In genomic region chr16:56075732-56076131, GRCh38 we compare ENCODE assay signal across 27 cellular contexts.
"Had no signal": no experiment of that assay in that cellular context is flagged by ENCODE, and none has a peak within 500 bp of the region (broad histone marks: within the 10 kb centered on the region; RNA-seq: fewer than 3 reads in every experiment).

No MANE protein-coding gene starts in this region.

- H3K4me3 ChIP-seq: esophagus muscularis mucosa, ovary, sigmoid colon, vagina had no signal

- ATAC-seq: activated CD8-positive, alpha-beta T cell treated with anti-CD3 and anti-CD28 coated beads for 36 hours; activated T-cell treated with anti-CD3 and anti-CD28 coated beads, Interleukin-2, amount 50 U/mL, for 4 hours; activated T-helper 17 cell treated with anti-CD3 and anti-CD28 coated beads, Interleukin-2, amount 50 U/mL, for 72 hours; foreskin keratinocyte; stimulated activated effector memory CD8-positive, alpha-beta T cell treated with anti-CD3 and anti-CD28 coated beads, Interleukin-12 subunit alpha, Interleukin-12 subunit beta, amount 100 ng/mL, for 72 hours; stimulated activated naive CD8-positive, alpha-beta T cell treated with anti-CD3 and anti-CD28 coated beads, Interleukin-15, amount 100 ng/mL, for 72 hours had no signal

- H3K9me3 Mint-ChIP-seq: activated B cell treated with CpG ODN at 0.5 μM for 24 hours; activated CD8-positive, alpha-beta T cell treated with anti-CD3 and anti-CD28 coated beads for 36 hours; activated T-cell treated with anti-CD3 and anti-CD28 coated beads, Interleukin-2, amount 50 U/mL, for 4 hours; activated T-helper 17 cell treated with anti-CD3 and anti-CD28 coated beads, Interleukin-2, amount 50 U/mL, for 72 hours; mesothelial cell of epicardium; nephron progenitor cell; stimulated activated effector memory CD8-positive, alpha-beta T cell treated with anti-CD3 and anti-CD28 coated beads, Interleukin-12 subunit alpha, Interleukin-12 subunit beta, amount 100 ng/mL, for 72 hours; stimulated activated naive CD8-positive, alpha-beta T cell treated with anti-CD3 and anti-CD28 coated beads, Interleukin-15, amount 100 ng/mL, for 72 hours; type B pancreatic cell had no signal

- H3K4me1 Mint-ChIP-seq: activated B cell treated with CpG ODN at 0.5 μM for 24 hours; activated T-helper 17 cell treated with anti-CD3 and anti-CD28 coated beads, Interleukin-2, amount 50 U/mL, for 72 hours; mesothelial cell of epicardium; naive B cell; stimulated activated effector memory CD8-positive, alpha-beta T cell treated with anti-CD3 and anti-CD28 coated beads, Interleukin-12 subunit alpha, Interleukin-12 subunit beta, amount 100 ng/mL, for 72 hours; stimulated activated naive CD8-positive, alpha-beta T cell treated with anti-CD3 and anti-CD28 coated beads, Interleukin-15, amount 100 ng/mL, for 72 hours had no signal

- H3K27ac Mint-ChIP-seq: activated B cell treated with CpG ODN at 0.5 μM for 24 hours; activated CD8-positive, alpha-beta T cell treated with anti-CD3 and anti-CD28 coated beads for 36 hours; activated naive CD8-positive, alpha-beta T cell; activated T-helper 17 cell treated with anti-CD3 and anti-CD28 coated beads, Interleukin-2, amount 50 U/mL, for 72 hours; mesothelial cell of epicardium; progenitor cell of endocrine pancreas; stimulated activated effector memory CD8-positive, alpha-beta T cell treated with anti-CD3 and anti-CD28 coated beads, Interleukin-12 subunit alpha, Interleukin-12 subunit beta, amount 100 ng/mL, for 72 hours; stimulated activated naive CD8-positive, alpha-beta T cell treated with anti-CD3 and anti-CD28 coated beads, Interleukin-15, amount 100 ng/mL, for 72 hours; type B pancreatic cell had no signal

- H3K4me3 Mint-ChIP-seq: activated B cell treated with CpG ODN at 0.5 μM for 24 hours; activated CD8-positive, alpha-beta T cell treated with anti-CD3 and anti-CD28 coated beads for 36 hours; activated naive CD8-positive, alpha-beta T cell; activated T-cell treated with anti-CD3 and anti-CD28 coated beads, Interleukin-2, amount 50 U/mL, for 4 hours; activated T-helper 17 cell treated with anti-CD3 and anti-CD28 coated beads, Interleukin-2, amount 50 U/mL, for 72 hours; mesothelial cell of epicardium; naive B cell; nephron progenitor cell; stimulated activated effector memory CD8-positive, alpha-beta T cell treated with anti-CD3 and anti-CD28 coated beads, Interleukin-12 subunit alpha, Interleukin-12 subunit beta, amount 100 ng/mL, for 72 hours; stimulated activated naive CD8-positive, alpha-beta T cell treated with anti-CD3 and anti-CD28 coated beads, Interleukin-15, amount 100 ng/mL, for 72 hours; type B pancreatic cell had no signal

- DNase-seq: activated B cell treated with CpG ODN at 0.5 μM for 24 hours; activated CD4-positive, alpha-beta T cell treated with anti-CD3 and anti-CD28 coated beads, Interleukin-2, amount 50 U/mL, for 1 hour; activated CD8-positive, alpha-beta T cell treated with anti-CD3 and anti-CD28 coated beads for 36 hours; activated naive CD4-positive, alpha-beta T cell; activated T-cell treated with anti-CD3 and anti-CD28 coated beads, Interleukin-2, amount 50 U/mL, for 4 hours; anterior cingulate cortex; dermis blood vessel endothelial cell; effector CD4-positive, alpha-beta T cell; foreskin keratinocyte; islet precursor cell; naive B cell; nephron progenitor cell; ovary; sigmoid colon; small intestine; stimulated activated CD4-positive, alpha-beta T cell treated with anti-CD3 and anti-CD28 coated beads, Interleukin-4, amount 100 ng/mL, for 24 hours; stimulated activated naive CD8-positive, alpha-beta T cell treated with anti-CD3 and anti-CD28 coated beads, Interleukin-15, amount 100 ng/mL, for 72 hours; T-helper 2 cell had no signal

- H3K27me3 ChIP-seq: foreskin keratinocyte, neutrophil, ovary, sigmoid colon, vagina had no signal

- H3K36me3 Mint-ChIP-seq: activated naive CD8-positive, alpha-beta T cell; mesothelial cell of epicardium; naive B cell; stimulated activated effector memory CD8-positive, alpha-beta T cell treated with anti-CD3 and anti-CD28 coated beads, Interleukin-12 subunit alpha, Interleukin-12 subunit beta, amount 100 ng/mL, for 72 hours; type B pancreatic cell had no signal

- H3K36me3 ChIP-seq: esophagus muscularis mucosa, neutrophil, ovary, sigmoid colon, vagina had no signal
